8 cellular contexts compared by ENCODE assay signal in genomic region chr22:38201371-38201717, GRCh38. TPM values are rescaled to one million over a fixed set of nuclear protein-coding genes. Genes with fewer than 3 reads are reported as not detected.
A peak's percentile ranks its signal among the peaks of the same experiment; 100 is the strongest.
DNase-seq lines count a peak whose midpoint lies in the region; ATAC-seq and TF ChIP-seq lines count a peak whose summit lies in the region.

No MANE protein-coding gene starts in this region.

- H3K4me3 ChIP-seq in SJSA1, result peak overlapping the region; percentile 89
- peak overlapping the region; percentile 36 to 67 (median 53) for H3K4me3 ChIP-seq in fibroblast of lung (replicated peaks in 1 of 4; ENCODE audit: control extremely low read depth in 1 of 4, insufficient read depth in 1 of 4, low read depth in 3 of 4, low read length in 4 of 4)
- peak overlapping the region; percentile 49 for H3K4me3 ChIP-seq in retinal pigment epithelial cell (ENCODE audit: low read length)

- H4K20me1 ChIP-seq in fibroblast of lung (ENCODE audit: control insufficient read depth, extremely low read depth, insufficient read depth, low read length), result no peaks in the 10 kb centered on the region

- H3K9ac ChIP-seq in fibroblast of lung (ENCODE audit: insufficient read depth, low read length), result peak overlapping the region; percentile 46

- H3K4me2 ChIP-seq in fibroblast of lung (ENCODE audit: extremely low read depth, insufficient read depth, low read length), result peak overlapping the region; percentile 95

- H3K36me3 ChIP-seq in SJSA1 (peaks cover 32% of the 10 kb centered on the region), fibroblast of lung (ENCODE audit: control insufficient read depth, insufficient read depth, low read length) (no peaks in the 10 kb centered on the region)

- no peaks in the 10 kb centered on the region; the same call in 1 of the 2 replicates for H3K9me3 ChIP-seq in SJSA1 (replicated peaks)
- no peaks in the 10 kb centered on the region for H3K9me3 ChIP-seq in fibroblast of lung (ENCODE audit: control insufficient read depth, insufficient read depth, low read depth, low read length)

- ATAC-seq in GM18873 (IDR thresholded peaks at IDR 0.05; ENCODE audit: low FRiP score, unreplicated experiment), result peak; percentile 13
- ATAC-seq in GM18520 (IDR thresholded peaks at IDR 0.05; ENCODE audit: unreplicated experiment), result no peak
- ATAC-seq in GM19395 (IDR thresholded peaks at IDR 0.05; ENCODE audit: unreplicated experiment), result no peak

- no peak for TF ChIP-seq CTCF in fibroblast of lung (conservative IDR thresholded peaks at IDR 0.05 in 1 of 2, IDR thresholded peaks at IDR 0.05 in 1 of 2; ENCODE audit: low read depth in 1 of 2, low read length in 2 of 2)
- TF ChIP-seq CTCF in retinal pigment epithelial cell (conservative IDR thresholded peaks at IDR 0.05; ENCODE audit: low read depth, low read length), result no peak

- peaks cover 39% of the 10 kb centered on the region for H3K79me2 ChIP-seq in fibroblast of lung (ENCODE audit: control insufficient read depth, insufficient read depth, low read length)

- DNase-seq in SJSA1 (ENCODE audit: low read depth in 1 of 2, low spot score in 2 of 2) (peak in 1 of 2 experiments; percentile 48), fibroblast of lung (ENCODE audit: low read depth in 2 of 2) (no peak), retinal pigment epithelial cell (ENCODE audit: low read depth) (no peak), AML-193 (lab: John Stamatoyannopoulos, UW) (no peak), GDM1 (lab: John Stamatoyannopoulos, UW) (no peak)

- no peak overlapping the region; the same call in 1 of the 2 replicates for H3K27ac ChIP-seq in SJSA1
- H3K27ac ChIP-seq in fibroblast of lung (ENCODE audit: insufficient read depth, low read length), result peak overlapping the region; percentile 66

- peak overlapping the region; percentile 93 for H2AFZ ChIP-seq in fibroblast of lung (ENCODE audit: low read length)

- H3K27me3 ChIP-seq in SJSA1 (replicated peaks), result no peaks in the 10 kb centered on the region
- no peaks in the 10 kb centered on the region for H3K27me3 ChIP-seq in fibroblast of lung (ENCODE audit: control insufficient read depth, insufficient read depth, low read length)

- peaks cover 43% of the 10 kb centered on the region for H3K4me1 ChIP-seq in SJSA1 (replicated peaks)
- peaks cover 23% of the 10 kb centered on the region for H3K4me1 ChIP-seq in fibroblast of lung (ENCODE audit: control insufficient read depth, extremely low read depth, insufficient read depth, low read length)

RNA-seq across cellular contexts. Expression of gene MAFF, which starts 0.5 kb away (rescaled TPM):
- 45.7 and 52.1 TPM in 2 replicates for total RNA-seq in SJSA1 (2014; rRNA removed; shearing (Covaris generic))
- 20.5 and 26.3 TPM in 2 replicates for total RNA-seq in fibroblast of lung
- 8.8 and 18.5 TPM in 2 replicates for polyA plus RNA-seq in fibroblast of lung
- polyA plus RNA-seq in fibroblast of lung (2012), result 13.1 and 24.4 TPM in 2 replicates
- 4.9 and 10.7 TPM in 2 replicates for polyA minus RNA-seq in fibroblast of lung (ENCODE audit: low replicate concordance)

RNA-seq across cellular contexts. Expression of gene PLA2G6, which starts 19.7 kb away (rescaled TPM):
- 1.0 and 2.5 TPM in 2 replicates for total RNA-seq in SJSA1 (2014; rRNA removed; shearing (Covaris generic))
- 24.9 and 29.9 TPM in 2 replicates for total RNA-seq in fibroblast of lung
- polyA plus RNA-seq in fibroblast of lung, result 4.4 and 4.8 TPM in 2 replicates
- polyA plus RNA-seq in fibroblast of lung (2012), result 3.2 and 5.1 TPM in 2 replicates
- 24.8 and 39.5 TPM in 2 replicates for polyA minus RNA-seq in fibroblast of lung (ENCODE audit: low replicate concordance)
